26 cellular contexts compared by ENCODE assay signal in genomic region chr20:16028923-16029322, GRCh38.
DNase-seq lines count a peak whose midpoint lies in the region; ATAC-seq, FAIRE-seq and TF ChIP-seq lines count a peak whose summit lies in the region.
"Had no signal": no experiment of that assay in that cellular context is flagged by ENCODE, and none has a peak within 500 bp of the region (broad histone marks: within the 10 kb centered on the region; RNA-seq: fewer than 3 reads in every experiment).

No MANE protein-coding gene starts in this region.

- no peak overlapping the region for H3K4me3 Mint-ChIP-seq in activated naive CD4-positive, alpha-beta T cell treated with anti-CD3 and anti-CD28 coated beads, Interleukin-2, amount 10 ng/mL, durations not matched to agents 7 days and 5 days
- H3K4me3 Mint-ChIP-seq: activated CD8-positive, alpha-beta T cell treated with anti-CD3 and anti-CD28 coated beads for 36 hours; activated naive CD8-positive, alpha-beta T cell; activated T-cell treated with anti-CD3 and anti-CD28 coated beads, Interleukin-2, amount 50 U/mL, for 4 hours; CD8-positive, alpha-beta memory T cell; naive thymus-derived CD8-positive, alpha-beta T cell; WTC11 had no signal

- TF ChIP-seq CTCF in sigmoid colon (IDR thresholded peaks at IDR 0.05) (no peak), kidney (IDR thresholded peaks at IDR 0.05; ENCODE audit: borderline replicate concordance, extremely low read depth, insufficient read depth) (no peak)

- H3K4me3 ChIP-seq in sigmoid colon (no peak overlapping the region), kidney (ENCODE audit: low read length in 2 of 2) (no peak overlapping the region)
- H3K4me3 ChIP-seq: body of pancreas, colonic mucosa, hepatocyte, pancreas, SJSA1 had no signal

- DNase-seq in GM12892 (ENCODE audit: insufficient read length) (no peak), OCI-M1 (lab: John Stamatoyannopoulos, UW) (peak; percentile 5), sigmoid colon (no peak), posterior cingulate gyrus (no peak), kidney (no peak)
- DNase-seq in activated naive CD4-positive, alpha-beta T cell treated with anti-CD3 and anti-CD28 coated beads, Interleukin-2, amount 10 ng/mL, durations not matched to agents 7 days and 5 days: no peak
- DNase-seq: activated CD8-positive, alpha-beta T cell treated with anti-CD3 and anti-CD28 coated beads for 36 hours; activated T-cell treated with anti-CD3 and anti-CD28 coated beads, Interleukin-2, amount 50 U/mL, for 4 hours; body of pancreas; CD8-positive, alpha-beta memory T cell; colonic mucosa; DND-41; mammary epithelial cell; naive thymus-derived CD8-positive, alpha-beta T cell; NCI-H1092; NCI-H2081 treated with DMSO at 0.1 percent for 48 hours; pancreas; stimulated activated CD4-positive, alpha-beta T cell treated with anti-CD3 and anti-CD28 coated beads, Interleukin-1b, Interleukin-23, amount 100 ng/mL, for 48 hours; T-helper 2 cell had no signal

- H3K4me1 ChIP-seq in sigmoid colon: no peaks in the 10 kb centered on the region
- H3K4me1 ChIP-seq in kidney (ENCODE audit: control insufficient read depth in 1 of 2, insufficient read depth in 1 of 2, low read depth in 1 of 2, low read length in 2 of 2): no peaks in the 10 kb centered on the region
- H3K4me1 ChIP-seq: body of pancreas, colonic mucosa, pancreas, SJSA1 had no signal

- no peaks in the 10 kb centered on the region for H3K27me3 Mint-ChIP-seq in activated naive CD4-positive, alpha-beta T cell treated with anti-CD3 and anti-CD28 coated beads, Interleukin-2, amount 10 ng/mL, durations not matched to agents 7 days and 5 days
- H3K27me3 Mint-ChIP-seq: activated CD8-positive, alpha-beta T cell treated with anti-CD3 and anti-CD28 coated beads for 36 hours; CD8-positive, alpha-beta memory T cell had no signal

- no peaks in the 10 kb centered on the region for H3K36me3 ChIP-seq in sigmoid colon
- no peaks in the 10 kb centered on the region for H3K36me3 ChIP-seq in kidney (ENCODE audit: control insufficient read depth in 1 of 2, insufficient read depth in 2 of 2, low read length in 2 of 2)
- H3K36me3 ChIP-seq: colonic mucosa, pancreas, SJSA1 had no signal

- no peaks in the 10 kb centered on the region for H3K4me1 Mint-ChIP-seq in activated naive CD4-positive, alpha-beta T cell treated with anti-CD3 and anti-CD28 coated beads, Interleukin-2, amount 10 ng/mL, durations not matched to agents 7 days and 5 days
- H3K4me1 Mint-ChIP-seq: CD8-positive, alpha-beta memory T cell had no signal

- H3K9ac ChIP-seq in kidney (ENCODE audit: low read length in 2 of 2): no peak overlapping the region

- H3K27ac ChIP-seq in sigmoid colon: no peak overlapping the region
- no peak overlapping the region for H3K27ac ChIP-seq in kidney (ENCODE audit: low read depth in 2 of 2, low read length in 2 of 2)
- H3K27ac ChIP-seq: body of pancreas, colonic mucosa, hepatocyte, pancreas, SJSA1 had no signal

- no peak for TF ChIP-seq POLR2A in GM12892 (IDR thresholded peaks at IDR 0.05; ENCODE audit: low read depth, low read length)
- TF ChIP-seq POLR2A in sigmoid colon (IDR thresholded peaks at IDR 0.05): no peak

- WGBS in sigmoid colon, 2 donors: 81 to 89% methylated on average over 6 of the region's 6 CpGs

- CTCF ChIA-PET in activated naive CD4-positive, alpha-beta T cell treated with anti-CD3 and anti-CD28 coated beads, Interleukin-2, amount 10 ng/mL, durations not matched to agents 7 days and 5 days (lab: Charles Lee): no interaction called here

- FAIRE-seq in GM12892 (lab: Jason Lieb, UNC): peak; percentile 24
- no peak for FAIRE-seq in kidney (lab: Jason Lieb, UNC)
- FAIRE-seq: keratinocyte, pancreas had no signal

- no peak overlapping the region for H3K27ac Mint-ChIP-seq in activated naive CD4-positive, alpha-beta T cell treated with anti-CD3 and anti-CD28 coated beads, Interleukin-2, amount 10 ng/mL, durations not matched to agents 7 days and 5 days
- H3K27ac Mint-ChIP-seq: activated CD8-positive, alpha-beta T cell treated with anti-CD3 and anti-CD28 coated beads for 36 hours; activated naive CD8-positive, alpha-beta T cell; CD8-positive, alpha-beta memory T cell; naive thymus-derived CD8-positive, alpha-beta T cell; WTC11 had no signal

- no peaks in the 10 kb centered on the region for H3K27me3 ChIP-seq in sigmoid colon
- H3K27me3 ChIP-seq: body of pancreas, colonic mucosa, hepatocyte, pancreas, SJSA1 had no signal

- TF ChIP-seq EP300 in sigmoid colon (IDR thresholded peaks at IDR 0.05): no peak

- intact Hi-C loops in sigmoid colon (cut with DNase I) (no loop called here), posterior cingulate gyrus (cut with DNase I) (no loop called here), kidney (cut with DNase I) (no loop called here)

- H3K9me3 Mint-ChIP-seq in activated naive CD4-positive, alpha-beta T cell treated with anti-CD3 and anti-CD28 coated beads, Interleukin-2, amount 10 ng/mL, durations not matched to agents 7 days and 5 days: no peaks in the 10 kb centered on the region
- H3K9me3 Mint-ChIP-seq: activated CD8-positive, alpha-beta T cell treated with anti-CD3 and anti-CD28 coated beads for 36 hours; activated T-cell treated with anti-CD3 and anti-CD28 coated beads, Interleukin-2, amount 50 U/mL, for 4 hours had no signal

- ATAC-seq in GM21367 (IDR thresholded peaks at IDR 0.05; ENCODE audit: unreplicated experiment): peak; percentile 68
- peak; percentile 83 for ATAC-seq in HG02981 (IDR thresholded peaks at IDR 0.05; ENCODE audit: unreplicated experiment)
- ATAC-seq: activated CD8-positive, alpha-beta T cell treated with anti-CD3 and anti-CD28 coated beads for 36 hours; activated T-cell treated with anti-CD3 and anti-CD28 coated beads, Interleukin-2, amount 50 U/mL, for 4 hours; body of pancreas; naive thymus-derived CD8-positive, alpha-beta T cell; pancreas; WTC11 had no signal

- H3K9me3 ChIP-seq in sigmoid colon (no peaks in the 10 kb centered on the region), kidney (ENCODE audit: control insufficient read depth in 1 of 2, low read length in 2 of 2) (no peaks in the 10 kb centered on the region)
- H3K9me3 ChIP-seq: body of pancreas, colonic mucosa, pancreas, SJSA1 had no signal

- no peaks in the 10 kb centered on the region for H3K36me3 Mint-ChIP-seq in activated naive CD4-positive, alpha-beta T cell treated with anti-CD3 and anti-CD28 coated beads, Interleukin-2, amount 10 ng/mL, durations not matched to agents 7 days and 5 days
- H3K36me3 Mint-ChIP-seq: activated naive CD8-positive, alpha-beta T cell; CD8-positive, alpha-beta memory T cell; naive thymus-derived CD8-positive, alpha-beta T cell; WTC11 had no signal
